Comparison of ENCODE assay signal across 16 cellular contexts in the genomic region with DNA sequence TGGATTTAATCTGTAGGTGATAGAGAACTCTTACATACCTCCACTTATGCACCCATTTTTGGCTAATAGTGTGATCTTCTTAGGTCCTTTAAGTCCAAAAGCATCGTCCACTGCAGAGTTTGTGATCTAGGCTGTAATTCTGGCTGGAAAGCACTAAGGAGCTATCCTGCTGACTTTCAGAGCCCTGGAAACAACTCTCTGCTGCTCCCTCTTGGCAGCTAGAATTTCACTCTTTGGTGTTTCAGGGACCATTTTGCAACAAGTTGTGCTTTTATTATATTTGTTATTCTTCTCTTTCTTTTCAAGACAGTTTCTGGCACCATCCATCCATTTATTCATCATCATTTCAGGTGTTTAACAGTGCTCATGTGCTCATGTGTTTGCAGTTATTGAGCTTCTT.
DNase-seq lines count a peak whose midpoint lies in the region; ATAC-seq, FAIRE-seq and TF ChIP-seq lines count a peak whose summit lies in the region.
"Had no signal": no experiment of that assay in that cellular context is flagged by ENCODE, and none has a peak within 500 bp of the region (broad histone marks: within the 10 kb centered on the region; RNA-seq: fewer than 3 reads in every experiment).

No MANE protein-coding gene starts in this region.

- no peak for TF ChIP-seq POLR2A in GM12891 (IDR thresholded peaks at IDR 0.05; ENCODE audit: low read depth, low read length)

- no peak overlapping the region for H3K4me3 ChIP-seq in fibroblast of pulmonary artery (replicated peaks; ENCODE audit: low read depth, low read length)
- H3K4me3 ChIP-seq: dorsolateral prefrontal cortex, gastroesophageal sphincter had no signal

- DNase-seq in SIG-M5 treated with dmso at 0.1 percent for 504 hours (lab: John Stamatoyannopoulos, UW; ENCODE audit: unreplicated experiment) (peak; percentile 4), SIG-M5 (lab: John Stamatoyannopoulos, UW) (no peak), RKO (ENCODE audit: low spot score) (peak; percentile 5), fibroblast of pulmonary artery (ENCODE audit: low read depth) (peak; percentile 11), stromal cell of bone marrow (ENCODE audit: low read depth) (peak; percentile 17), left ventricle myocardium superior (no peak), urothelium cell line (ENCODE audit: low spot score) (no peak), GM12891 (ENCODE audit: insufficient read length, low spot score) (no peak)
- DNase-seq: activated CD4-positive, CD25-positive, alpha-beta regulatory T cell treated with anti-CD3 and anti-CD28 coated beads, Interleukin-2, amount 50 U/mL, for 72 hours; activated T-cell treated with anti-CD3 and anti-CD28 coated beads, Interleukin-2, amount 50 U/mL, for 24 hours; dorsolateral prefrontal cortex; GOT3; NCI-H1436 treated with DMSO at 0.1 percent for 48 hours; stimulated activated CD4-positive, alpha-beta T cell treated with anti-CD3 and anti-CD28 coated beads, Interleukin-15, amount 100 ng/mL, for 24 hours had no signal

- intact Hi-C loops in left ventricle myocardium superior (cut with micrococcal nuclease) = no loop called here

- FAIRE-seq in urothelium cell line (lab: Jason Lieb, UNC) (no peak), GM12891 (lab: Jason Lieb, UNC) (no peak)

- ATAC-seq in left ventricle myocardium superior = no peak
- ATAC-seq: gastroesophageal sphincter, left lobe of liver had no signal

- peak; percentile 16 for TF ChIP-seq CTCF in fibroblast of pulmonary artery (IDR thresholded peaks at IDR 0.05; ENCODE audit: low read length, missing control alignments)

TF ChIP-seq in GM12891, 5 proteins besides CTCF, POLR2A, EP300 and RAD21:
- TF ChIP-seq POLR2AphosphoS5 (IDR thresholded peaks at IDR 0.05; ENCODE audit: low read depth, low read length) = no peak
- no peak for TF ChIP-seq TAF1 (IDR thresholded peaks at IDR 0.05; ENCODE audit: low read depth, low read length)
- TF ChIP-seq SPI1 (IDR thresholded peaks at IDR 0.05; ENCODE audit: low read depth, low read length) = no peak
- TF ChIP-seq POU2F2 (IDR thresholded peaks at IDR 0.05; ENCODE audit: low read depth, low read length) = no peak
- TF ChIP-seq PAX5 (IDR thresholded peaks at IDR 0.05; ENCODE audit: insufficient read depth, low read length, severe bottlenecking) = no peak
TF ChIP-seq in GM12891: peak in this region for 0.

Comparison
In these comparisons a context has a peak if more than half of its experiments do, and no peak if none do; other contexts are left out.
1. DNase-seq: peak in SIG-M5 treated with dmso at 0.1 percent for 504 hours (single experiment), RKO (single experiment), fibroblast of pulmonary artery (single experiment) and stromal cell of bone marrow (single experiment); none in SIG-M5 (single experiment), left ventricle myocardium superior (single experiment), urothelium cell line (single experiment) and GM12891 (single experiment).